9 cellular contexts compared by ENCODE assay signal in the genomic region with DNA sequence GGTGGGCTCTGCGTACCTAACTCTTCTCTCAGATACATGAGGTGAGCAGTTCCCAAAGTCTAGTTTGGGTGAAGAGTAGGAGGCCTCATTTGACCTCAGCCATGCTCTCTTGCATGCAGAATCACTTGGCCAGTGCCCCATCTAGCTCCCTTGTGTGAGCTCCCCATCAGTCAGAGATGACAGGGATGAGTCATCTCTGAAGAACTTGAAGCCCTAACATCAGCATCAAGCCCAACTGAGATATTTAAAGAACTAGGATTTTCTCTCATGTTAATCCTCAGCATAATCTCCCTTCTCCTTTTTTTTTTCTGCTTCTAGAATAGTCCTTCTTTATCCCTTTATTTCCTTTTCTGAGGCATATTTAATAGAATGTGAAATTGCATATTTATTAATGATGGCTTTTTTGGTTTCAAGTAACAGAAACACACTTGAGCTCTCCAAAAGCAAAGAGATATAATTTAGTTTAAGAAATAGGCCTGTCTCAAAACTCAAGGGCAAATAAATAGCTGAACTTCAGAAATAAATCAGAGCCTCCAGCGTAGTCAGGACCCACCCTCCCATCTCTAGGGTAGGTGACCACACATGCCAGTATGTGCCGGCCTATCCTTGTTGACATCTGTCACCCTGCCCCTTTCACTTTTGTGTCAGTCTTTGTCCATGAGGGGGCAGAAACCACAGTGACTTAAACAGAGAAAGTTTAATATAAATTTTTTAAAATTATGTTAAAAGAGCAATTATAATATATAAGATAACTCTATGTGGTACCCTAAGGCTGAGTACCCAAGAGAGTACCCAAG.
A peak's percentile ranks its signal among the peaks of the same experiment; 100 is the strongest.
DNase-seq lines count a peak whose midpoint lies in the region; ATAC-seq and TF ChIP-seq lines count a peak whose summit lies in the region.
"Had no signal": no experiment of that assay in that cellular context is flagged by ENCODE, and none has a peak within 500 bp of the region (broad histone marks: within the 10 kb centered on the region; RNA-seq: fewer than 3 reads in every experiment).

No MANE protein-coding gene starts in this region.

- peaks cover 4% of the 10 kb centered on the region for H3K79me1 ChIP-seq in trophoblast cell (ENCODE audit: low read length)

- no peak overlapping the region for H3K18ac ChIP-seq in trophoblast cell (ENCODE audit: low read length)

- no peak overlapping the region for H2AFZ ChIP-seq in trophoblast cell (ENCODE audit: insufficient read depth, low read length, poor library complexity)

- H3K9ac ChIP-seq in trophoblast cell (ENCODE audit: low read length): no peak overlapping the region

- H2BK12ac ChIP-seq in trophoblast cell (ENCODE audit: low read length): no peak overlapping the region

- peaks cover 18% of the 10 kb centered on the region for H3K4me1 Mint-ChIP-seq in HFFc6 (ENCODE audit: low read depth)

- no CpG with 5 or more reads among the region's 3 CpGs for WGBS in trophoblast cell (ENCODE audit: extremely low coverage, insufficient coverage, insufficient read length)

- H3K14ac ChIP-seq in trophoblast cell (ENCODE audit: low read length): no peak overlapping the region

- no peak overlapping the region for H2AK5ac ChIP-seq in trophoblast cell (ENCODE audit: low read length)

- no peaks in the 10 kb centered on the region for H3K9me3 Mint-ChIP-seq in HFFc6
- H3K9me3 Mint-ChIP-seq: stimulated activated naive CD8-positive, alpha-beta T cell treated with anti-CD3 and anti-CD28 coated beads, Interleukin-15, Interleukin-2, amounts not matched to agents 100 ng/mL and 50 ng/mL, for 24 hours had no signal

- no peak overlapping the region for H4K12ac ChIP-seq in trophoblast cell (ENCODE audit: low read depth, low read length)

- H3K36me3 ChIP-seq in trophoblast cell (ENCODE audit: control insufficient read depth in 1 of 2, insufficient read depth in 2 of 2, low read length in 2 of 2): no peaks in the 10 kb centered on the region

- DNase-seq in HFFc6: peak; percentile 50
- DNase-seq in NOMO-1 (lab: John Stamatoyannopoulos, UW; ENCODE audit: unreplicated experiment in 2 of 2): peak; percentile 36 to 67
- peak; percentile 80 for DNase-seq in hepatic stellate cell (ENCODE audit: low spot score)
- no peak for DNase-seq in trophoblast cell
- no peak for DNase-seq in activated effector memory CD4-positive, alpha-beta T cell treated with anti-CD3 and anti-CD28 coated beads, Interleukin-2, amount 50 U/mL, for 16 hours
- no peak for DNase-seq in substantia nigra (lab: John Stamatoyannopoulos, UW)
- DNase-seq in DMS153 treated with DMSO at 0.1 percent for 48 hours (lab: John Stamatoyannopoulos, UW; ENCODE audit: unreplicated experiment): no peak

- peak overlapping the region; percentile 41; the same call in 1 of the 2 replicates for H3K4me3 Mint-ChIP-seq in HFFc6
- H3K4me3 Mint-ChIP-seq: stimulated activated naive CD8-positive, alpha-beta T cell treated with anti-CD3 and anti-CD28 coated beads, Interleukin-15, Interleukin-2, amounts not matched to agents 100 ng/mL and 50 ng/mL, for 24 hours had no signal

- no peak overlapping the region for H2BK120ac ChIP-seq in trophoblast cell (ENCODE audit: insufficient read depth, low read length, poor library complexity)

- H3K23ac ChIP-seq in trophoblast cell (ENCODE audit: low read length): no peak overlapping the region

- H3K4me3 ChIP-seq in trophoblast cell (ENCODE audit: low read depth, low read length): no peak overlapping the region

- H2BK5ac ChIP-seq in trophoblast cell (ENCODE audit: low read depth, low read length, poor library complexity): no peak overlapping the region

- peak overlapping the region; percentile 29; the same call in 1 of the 2 replicates for H3K27ac Mint-ChIP-seq in HFFc6
- H3K27ac Mint-ChIP-seq: stimulated activated naive CD8-positive, alpha-beta T cell treated with anti-CD3 and anti-CD28 coated beads, Interleukin-15, Interleukin-2, amounts not matched to agents 100 ng/mL and 50 ng/mL, for 24 hours had no signal

- H3K27me3 ChIP-seq in trophoblast cell (ENCODE audit: insufficient read depth, low read length): no peaks in the 10 kb centered on the region

- H4K91ac ChIP-seq in trophoblast cell (ENCODE audit: low read depth, low read length): no peak overlapping the region

- peaks cover 3 to 19% of the 10 kb centered on the region in 2 experiments for H3K4me1 ChIP-seq in trophoblast cell (ENCODE audit: control insufficient read depth in 1 of 2, insufficient read depth in 2 of 2, low read length in 2 of 2)

- TF ChIP-seq CTCF in HFFc6 (IDR thresholded peaks at IDR 0.05): peak; percentile 34

- H4K8ac ChIP-seq in trophoblast cell (ENCODE audit: low read depth, low read length): no peak overlapping the region

- 0 out of 2 replicates have a peak, but pooled peaks cover 5% of the 10 kb centered on the region for H3K36me3 Mint-ChIP-seq in HFFc6 (ENCODE audit: low read depth)

- no peak overlapping the region for H3K4ac ChIP-seq in trophoblast cell (ENCODE audit: low read depth, low read length)

- H3K4me2 ChIP-seq in trophoblast cell (ENCODE audit: low read length): no peak overlapping the region

- no peaks in the 10 kb centered on the region for H3K79me2 ChIP-seq in trophoblast cell (ENCODE audit: control insufficient read depth, insufficient read depth, low read length, poor library complexity)

- H3K27ac ChIP-seq in trophoblast cell (ENCODE audit: low read depth, low read length) (no peak overlapping the region), substantia nigra (ENCODE audit: low read depth, low read length, poor library complexity, severe bottlenecking) (no peak overlapping the region)

- no peaks in the 10 kb centered on the region for H3K9me3 ChIP-seq in trophoblast cell (ENCODE audit: insufficient read depth, low read depth, low read length)

- H3K27me3 Mint-ChIP-seq in HFFc6 (ENCODE audit: insufficient read depth): no peaks in the 10 kb centered on the region
- H3K27me3 Mint-ChIP-seq: stimulated activated naive CD8-positive, alpha-beta T cell treated with anti-CD3 and anti-CD28 coated beads, Interleukin-15, Interleukin-2, amounts not matched to agents 100 ng/mL and 50 ng/mL, for 24 hours had no signal

- ATAC-seq in GM18517 (IDR thresholded peaks at IDR 0.05; ENCODE audit: unreplicated experiment): peak; percentile 80

Comparison
In these comparisons a context has a peak if more than half of its experiments do, and no peak if none do; other contexts are left out.
1. DNase-seq: peak in HFFc6 (single experiment), NOMO-1 (2 of 2) and hepatic stellate cell (single experiment); none in trophoblast cell (0 of 2), activated effector memory CD4-positive, alpha-beta T cell treated with anti-CD3 and anti-CD28 coated beads, Interleukin-2, amount 50 U/mL, for 16 hours (single experiment), substantia nigra (0 of 49) and DMS153 treated with DMSO at 0.1 percent for 48 hours (single experiment).